Comparison of ENCODE assay signal across 10 cellular contexts in genomic region chr3:142029052-142029642, GRCh38.
A peak's percentile ranks its signal among the peaks of the same experiment; 100 is the strongest.
DNase-seq lines count a peak whose midpoint lies in the region; ATAC-seq, FAIRE-seq and TF ChIP-seq lines count a peak whose summit lies in the region.
"Had no signal": no experiment of that assay in that cellular context is flagged by ENCODE, and none has a peak within 500 bp of the region (broad histone marks: within the 10 kb centered on the region; RNA-seq: fewer than 3 reads in every experiment).

No MANE protein-coding gene starts in this region.

- POLR2A ChIA-PET in HEK293 (lab: Yijun Ruan, JAX): interaction anchor here (0.7 kb wide), 1 partner anchor 738 kb away, joined by 3 read pairs; no protein-coding TSS in a partner anchor
- POLR2A ChIA-PET in HepG2 (lab: Yijun Ruan, JAX): no interaction called here

- no peak overlapping the region for H3K4me2 ChIP-seq in HepG2 (ENCODE audit: low read depth, low read length)

- no peaks in the 10 kb centered on the region for H3K9me3 ChIP-seq in HEK293 (ENCODE audit: control insufficient read depth, insufficient read depth, low read depth, low read length)
- H3K9me3 ChIP-seq in HepG2 (ENCODE audit: low read length): no peaks in the 10 kb centered on the region
- H3K9me3 ChIP-seq in tibial nerve: no peaks in the 10 kb centered on the region

- H3K27me3 ChIP-seq in HepG2 (ENCODE audit: control insufficient read depth in 1 of 2, insufficient read depth in 2 of 2, low read length in 2 of 2) (no peaks in the 10 kb centered on the region), tibial nerve (no peaks in the 10 kb centered on the region)

- H3K9me3 Mint-ChIP-seq in natural killer cell treated with Interleukin-12 subunit alpha and Interleukin-12 subunit beta and Interleukin-15 and Interleukin-18, amount 100 ng/mL, for 72 hours: no peaks in the 10 kb centered on the region
- H3K9me3 Mint-ChIP-seq: stimulated activated naive CD8-positive, alpha-beta T cell treated with anti-CD3 and anti-CD28 coated beads, Interleukin-15, Interleukin-2, amounts not matched to agents 100 ng/mL and 50 ng/mL, for 24 hours had no signal

- peak; percentile 5 for DNase-seq in ELF-1 (ENCODE audit: low read depth, low spot score)
- DNase-seq in OCI-M2 (lab: John Stamatoyannopoulos, UW; ENCODE audit: unreplicated experiment): peak; percentile 16
- no peak for DNase-seq in natural killer cell treated with Interleukin-12 subunit alpha and Interleukin-12 subunit beta and Interleukin-15 and Interleukin-18, amount 100 ng/mL, for 72 hours (ENCODE audit: low spot score)
- DNase-seq in HepG2 (ENCODE audit: low spot score): no peak
- DNase-seq in NCI-H2029 treated with DMSO at 0.1 percent for 48 hours (lab: John Stamatoyannopoulos, UW): no peak
- DNase-seq in tibial nerve (ENCODE audit: low spot score in 2 of 2): no peak
- DNase-seq in NCI-H2029 (lab: John Stamatoyannopoulos, UW): no peak
- DNase-seq: posterior cingulate gyrus had no signal

- no peak overlapping the region for H2AFZ ChIP-seq in HepG2 (ENCODE audit: low read length)

- H3K27ac Mint-ChIP-seq in natural killer cell treated with Interleukin-12 subunit alpha and Interleukin-12 subunit beta and Interleukin-15 and Interleukin-18, amount 100 ng/mL, for 72 hours: peak overlapping the region; percentile 73 to 86

- TF ChIP-seq EP300 in HepG2 (IDR thresholded peaks at IDR 0.05; ENCODE audit: low read depth in 2 of 2, low read length in 2 of 2) (no peak), HepG2 (CRISPR knock-in tag; IDR thresholded peaks at IDR 0.05; ENCODE audit: borderline replicate concordance) (no peak), tibial nerve (IDR thresholded peaks at IDR 0.05) (no peak)

- H3K36me3 ChIP-seq in HEK293 (ENCODE audit: control insufficient read depth in 2 of 2, insufficient read depth in 1 of 2, low read length in 2 of 2) (no peaks in the 10 kb centered on the region), HepG2 (replicated peaks in 1 of 2; ENCODE audit: control insufficient read depth in 1 of 2, insufficient read depth in 2 of 2, low read length in 2 of 2) (no peaks in the 10 kb centered on the region), tibial nerve (no peaks in the 10 kb centered on the region)

- no peak for FAIRE-seq in HepG2 (lab: Jason Lieb, UNC)

- H3K27ac ChIP-seq in HEK293 (ENCODE audit: extremely low read depth, low read depth, low read length): no peak overlapping the region
- no peak overlapping the region for H3K27ac ChIP-seq in HepG2 (ENCODE audit: extremely low read length, insufficient read depth, low read length)
- H3K27ac ChIP-seq in tibial nerve: peak overlapping the region in 2 of 4 donors; percentile 43 to 65

- TF ChIP-seq POLR2A in HepG2 (IDR thresholded peaks at IDR 0.05; ENCODE audit: insufficient read depth in 1 of 2, low read depth in 2 of 2, low read length in 2 of 2): no peak
- no peak for TF ChIP-seq POLR2A in tibial nerve (IDR thresholded peaks at IDR 0.05)

- intact Hi-C loops in HepG2 (cut with micrococcal nuclease; ENCODE audit: unreplicated experiment): no loop called here

- in situ Hi-C loops in HepG2 (cut with HindIII; ENCODE audit: extremely low pct_ligation_motif_present, low pct_unique_long_range_greater_than_20kb): no loop called here

- H4K20me1 ChIP-seq in HepG2 (ENCODE audit: insufficient read depth, low read length): no peaks in the 10 kb centered on the region

- H3K4me1 Mint-ChIP-seq in natural killer cell treated with Interleukin-12 subunit alpha and Interleukin-12 subunit beta and Interleukin-15 and Interleukin-18, amount 100 ng/mL, for 72 hours (ENCODE audit: low read depth in 2 of 2): peaks cover 27 to 39% of the 10 kb centered on the region in 2 donors

- peak overlapping the region; percentile 8 for H3K4me3 Mint-ChIP-seq in natural killer cell treated with Interleukin-12 subunit alpha and Interleukin-12 subunit beta and Interleukin-15 and Interleukin-18, amount 100 ng/mL, for 72 hours

- no peak for ATAC-seq in natural killer cell treated with Interleukin-12 subunit alpha and Interleukin-12 subunit beta and Interleukin-15 and Interleukin-18, amount 100 ng/mL, for 72 hours
- no peak for ATAC-seq in HepG2

- H3K79me2 ChIP-seq in HepG2 (ENCODE audit: insufficient read depth, low read length): no peaks in the 10 kb centered on the region

- no peaks in the 10 kb centered on the region for H3K27me3 Mint-ChIP-seq in natural killer cell treated with Interleukin-12 subunit alpha and Interleukin-12 subunit beta and Interleukin-15 and Interleukin-18, amount 100 ng/mL, for 72 hours
- H3K27me3 Mint-ChIP-seq: stimulated activated naive CD8-positive, alpha-beta T cell treated with anti-CD3 and anti-CD28 coated beads, Interleukin-15, Interleukin-2, amounts not matched to agents 100 ng/mL and 50 ng/mL, for 24 hours had no signal

- CTCF ChIA-PET in HEK293 (lab: Yijun Ruan, JAX) (no interaction called here), HepG2 (lab: Yijun Ruan, JAX; ENCODE audit: low intra/inter-chr PET ratio, low total read pairs) (no interaction called here)

- TF ChIP-seq CTCF in HEK293 (tag by site-specific recombination; IDR thresholded peaks at IDR 0.05): no peak
- TF ChIP-seq CTCF in HepG2 (CRISPR knock-in tag; IDR thresholded peaks at IDR 0.05): no peak
- TF ChIP-seq CTCF in tibial nerve (IDR thresholded peaks at IDR 0.05): no peak

- TF ChIP-seq RAD21 in HepG2 (CRISPR knock-in tag; IDR thresholded peaks at IDR 0.05): no peak

- WGBS in HepG2 (ENCODE audit: low lambda C conversion rate): 81% methylated on average over 3 of the region's 3 CpGs
- WGBS in tibial nerve, 2 donors: 23 to 43% methylated on average over 3 of the region's 3 CpGs

- H3K36me3 Mint-ChIP-seq in natural killer cell treated with Interleukin-12 subunit alpha and Interleukin-12 subunit beta and Interleukin-15 and Interleukin-18, amount 100 ng/mL, for 72 hours: no peaks in the 10 kb centered on the region

- H3K4me1 ChIP-seq in HEK293 (ENCODE audit: control insufficient read depth, insufficient read depth, low read length): no peaks in the 10 kb centered on the region
- H3K4me1 ChIP-seq in HepG2 (ENCODE audit: insufficient read depth, low read length): no peaks in the 10 kb centered on the region
- H3K4me1 ChIP-seq in tibial nerve: peaks cover 0 to 34% (median 1%) of the 10 kb centered on the region in 4 donors

- no TSS peak for BruUV-seq in HepG2 (replicated peaks; lab: Mats Ljungman, UMichigan)

- no peak overlapping the region for H3K9ac ChIP-seq in HepG2 (ENCODE audit: insufficient read depth, low read depth, low read length)

- H3K4me3 ChIP-seq in HEK293 (ENCODE audit: low read depth, low read length): no peak overlapping the region
- no peak overlapping the region for H3K4me3 ChIP-seq in HepG2 (replicated peaks in 1 of 3; ENCODE audit: insufficient read depth in 1 of 3, low read depth in 2 of 3, low read length in 3 of 3)
- no peak overlapping the region for H3K4me3 ChIP-seq in tibial nerve

TF ChIP-seq in HEK293, 187 proteins besides CTCF, POLR2A, EP300 and RAD21 (continues in another document):
- TF ChIP-seq ZNF645 (tag by site-specific recombination; IDR thresholded peaks at IDR 0.05) (no peak), ZSCAN23 (tag by site-specific recombination; IDR thresholded peaks at IDR 0.05) (no peak), ZNF747 (tag by site-specific recombination; IDR thresholded peaks at IDR 0.05) (no peak), FEZF1 (tag by site-specific recombination; IDR thresholded peaks at IDR 0.05) (peak; percentile 35; the same call in 1 of the 2 replicates)

TF ChIP-seq in HepG2, 621 proteins besides CTCF, POLR2A, EP300 and RAD21:
- TF ChIP-seq PRPF4 (IDR thresholded peaks at IDR 0.05; ENCODE audit: low read depth, low read length, poor library complexity, severe bottlenecking): no peak
- no peak for TF ChIP-seq ZNF292 (CRISPR knock-in tag; IDR thresholded peaks at IDR 0.05; ENCODE audit: borderline replicate concordance, low read depth)
- no peak for TF ChIP-seq RFX3 (CRISPR knock-in tag; IDR thresholded peaks at IDR 0.05)
- TF ChIP-seq ZNF512B (CRISPR knock-in tag; IDR thresholded peaks at IDR 0.05; ENCODE audit: borderline replicate concordance): no peak
- no peak for TF ChIP-seq ZNF580 (CRISPR knock-in tag; IDR thresholded peaks at IDR 0.05; ENCODE audit: borderline replicate concordance, low read depth)
- no peak for TF ChIP-seq RAD51 (IDR thresholded peaks at IDR 0.05; ENCODE audit: borderline replicate concordance)
- no peak for TF ChIP-seq TEF (CRISPR knock-in tag; IDR thresholded peaks at IDR 0.05)
- no peak for TF ChIP-seq THAP11 (CRISPR knock-in tag; IDR thresholded peaks at IDR 0.05)
- no peak for TF ChIP-seq TCF7L2 (IDR thresholded peaks at IDR 0.05; ENCODE audit: low read depth, low read length)
- TF ChIP-seq SRF (IDR thresholded peaks at IDR 0.05; ENCODE audit: low read depth, low read length): no peak
- no peak for TF ChIP-seq ZBTB1 (CRISPR knock-in tag; IDR thresholded peaks at IDR 0.05; ENCODE audit: borderline replicate concordance)
TF ChIP-seq in HepG2: peak in this region for 0.

Comparison
In these comparisons a context has a peak if more than half of its experiments do, and no peak if none do; other contexts are left out.
1. DNase-seq: peak in ELF-1 (single experiment) and OCI-M2 (single experiment); none in natural killer cell treated with Interleukin-12 subunit alpha and Interleukin-12 subunit beta and Interleukin-15 and Interleukin-18, amount 100 ng/mL, for 72 hours (single experiment), HepG2 (single experiment), NCI-H2029 treated with DMSO at 0.1 percent for 48 hours (single experiment), tibial nerve (0 of 2) and NCI-H2029 (single experiment).